ENCODE assay signal across 2 cellular contexts in the genomic region with DNA sequence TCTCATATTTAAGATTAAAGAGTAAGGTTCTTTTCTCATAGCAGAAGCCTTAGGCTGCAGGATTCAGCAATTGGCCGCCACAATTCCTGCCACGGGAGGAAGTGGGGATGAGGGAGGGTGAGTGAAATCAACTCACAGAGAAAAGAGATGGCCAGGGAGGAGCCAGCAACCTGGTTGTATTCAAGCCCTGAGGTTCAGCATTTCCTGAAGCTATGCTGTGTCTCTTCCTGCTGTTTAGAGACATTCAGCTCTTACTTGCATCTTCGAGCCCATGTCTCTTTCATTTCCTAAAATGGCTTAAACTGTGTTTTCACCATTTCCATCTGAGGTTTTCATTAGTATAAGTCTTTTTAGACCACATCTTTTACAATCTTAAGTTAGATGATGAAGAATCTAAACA.
TF ChIP-seq lines count a peak whose summit lies in the region.

No MANE protein-coding gene starts in this region.

TF ChIP-seq in GM23338, 12 proteins besides CTCF, POLR2A, EP300 and RAD21 (continued from another document):
- TF ChIP-seq, protein P1, sequence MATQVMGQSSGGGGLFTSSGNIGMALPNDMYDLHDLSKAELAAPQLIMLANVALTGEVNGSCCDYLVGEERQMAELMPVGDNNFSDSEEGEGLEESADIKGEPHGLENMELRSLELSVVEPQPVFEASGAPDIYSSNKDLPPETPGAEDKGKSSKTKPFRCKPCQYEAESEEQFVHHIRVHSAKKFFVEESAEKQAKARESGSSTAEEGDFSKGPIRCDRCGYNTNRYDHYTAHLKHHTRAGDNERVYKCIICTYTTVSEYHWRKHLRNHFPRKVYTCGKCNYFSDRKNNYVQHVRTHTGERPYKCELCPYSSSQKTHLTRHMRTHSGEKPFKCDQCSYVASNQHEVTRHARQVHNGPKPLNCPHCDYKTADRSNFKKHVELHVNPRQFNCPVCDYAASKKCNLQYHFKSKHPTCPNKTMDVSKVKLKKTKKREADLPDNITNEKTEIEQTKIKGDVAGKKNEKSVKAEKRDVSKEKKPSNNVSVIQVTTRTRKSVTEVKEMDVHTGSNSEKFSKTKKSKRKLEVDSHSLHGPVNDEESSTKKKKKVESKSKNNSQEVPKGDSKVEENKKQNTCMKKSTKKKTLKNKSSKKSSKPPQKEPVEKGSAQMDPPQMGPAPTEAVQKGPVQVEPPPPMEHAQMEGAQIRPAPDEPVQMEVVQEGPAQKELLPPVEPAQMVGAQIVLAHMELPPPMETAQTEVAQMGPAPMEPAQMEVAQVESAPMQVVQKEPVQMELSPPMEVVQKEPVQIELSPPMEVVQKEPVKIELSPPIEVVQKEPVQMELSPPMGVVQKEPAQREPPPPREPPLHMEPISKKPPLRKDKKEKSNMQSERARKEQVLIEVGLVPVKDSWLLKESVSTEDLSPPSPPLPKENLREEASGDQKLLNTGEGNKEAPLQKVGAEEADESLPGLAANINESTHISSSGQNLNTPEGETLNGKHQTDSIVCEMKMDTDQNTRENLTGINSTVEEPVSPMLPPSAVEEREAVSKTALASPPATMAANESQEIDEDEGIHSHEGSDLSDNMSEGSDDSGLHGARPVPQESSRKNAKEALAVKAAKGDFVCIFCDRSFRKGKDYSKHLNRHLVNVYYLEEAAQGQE (IDR thresholded peaks at IDR 0.05; ENCODE audit: unreplicated experiment), result no peak
- TF ChIP-seq CREB1 (CRISPR knock-in tag; IDR thresholded peaks at IDR 0.05; ENCODE audit: low read depth), result no peak
- no peak for TF ChIP-seq ZNF331 (CRISPR knock-in tag; IDR thresholded peaks at IDR 0.05; ENCODE audit: low read depth)
- TF ChIP-seq JUNB (IDR thresholded peaks at IDR 0.05; ENCODE audit: unreplicated experiment), result no peak
- TF ChIP-seq POLR2AphosphoS5 (IDR thresholded peaks at IDR 0.05; ENCODE audit: low read depth), result no peak
- TF ChIP-seq EZH2 (IDR thresholded peaks at IDR 0.05; ENCODE audit: low read depth, unreplicated experiment), result no peak
- TF ChIP-seq ZNF462 (CRISPR knock-in tag; IDR thresholded peaks at IDR 0.05), result no peak
- TF ChIP-seq EZH2phosphoT487 (IDR thresholded peaks at IDR 0.05; ENCODE audit: unreplicated experiment), result no peak
- no peak for TF ChIP-seq NANOG (IDR thresholded peaks at IDR 0.05; ENCODE audit: borderline replicate concordance)
- TF ChIP-seq ZNF114 (CRISPR knock-in tag; IDR thresholded peaks at IDR 0.05), result no peak
TF ChIP-seq in GM23338: peak in this region for 0.

TF ChIP-seq in WTC11, 78 proteins besides CTCF, POLR2A, EP300 and RAD21 (continued from another document):
- TF ChIP-seq E2F4 (CRISPR knock-in tag; IDR thresholded peaks at IDR 0.05; ENCODE audit: borderline replicate concordance, low read depth) (no peak), HMGA2 (CRISPR knock-in tag; IDR thresholded peaks at IDR 0.05) (no peak), ZNF138 (CRISPR knock-in tag; conservative IDR thresholded peaks at IDR 0.05) (no peak), RORB (CRISPR knock-in tag; IDR thresholded peaks at IDR 0.05) (no peak), JAZF1 (CRISPR knock-in tag; IDR thresholded peaks at IDR 0.05) (no peak), ZNF317 (CRISPR knock-in tag; IDR thresholded peaks at IDR 0.05; ENCODE audit: borderline replicate concordance, low read depth) (no peak), SOX15 (CRISPR knock-in tag; IDR thresholded peaks at IDR 0.05) (no peak), IRF2 (CRISPR knock-in tag; IDR thresholded peaks at IDR 0.05; ENCODE audit: borderline replicate concordance, low read depth) (no peak), NFATC4 (CRISPR knock-in tag; IDR thresholded peaks at IDR 0.05) (no peak), FOXJ3 (CRISPR knock-in tag; IDR thresholded peaks at IDR 0.05; ENCODE audit: borderline replicate concordance) (no peak)
- TF ChIP-seq, protein P2, sequence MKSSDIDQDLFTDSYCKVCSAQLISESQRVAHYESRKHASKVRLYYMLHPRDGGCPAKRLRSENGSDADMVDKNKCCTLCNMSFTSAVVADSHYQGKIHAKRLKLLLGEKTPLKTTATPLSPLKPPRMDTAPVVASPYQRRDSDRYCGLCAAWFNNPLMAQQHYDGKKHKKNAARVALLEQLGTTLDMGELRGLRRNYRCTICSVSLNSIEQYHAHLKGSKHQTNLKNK (CRISPR knock-in tag; IDR thresholded peaks at IDR 0.05), result no peak
- TF ChIP-seq, protein P3, sequence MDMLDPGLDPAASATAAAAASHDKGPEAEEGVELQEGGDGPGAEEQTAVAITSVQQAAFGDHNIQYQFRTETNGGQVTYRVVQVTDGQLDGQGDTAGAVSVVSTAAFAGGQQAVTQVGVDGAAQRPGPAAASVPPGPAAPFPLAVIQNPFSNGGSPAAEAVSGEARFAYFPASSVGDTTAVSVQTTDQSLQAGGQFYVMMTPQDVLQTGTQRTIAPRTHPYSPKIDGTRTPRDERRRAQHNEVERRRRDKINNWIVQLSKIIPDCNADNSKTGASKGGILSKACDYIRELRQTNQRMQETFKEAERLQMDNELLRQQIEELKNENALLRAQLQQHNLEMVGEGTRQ (CRISPR knock-in tag; IDR thresholded peaks at IDR 0.05), result no peak
